ENCODE assay signal across 1 cellular context in the genomic region with DNA sequence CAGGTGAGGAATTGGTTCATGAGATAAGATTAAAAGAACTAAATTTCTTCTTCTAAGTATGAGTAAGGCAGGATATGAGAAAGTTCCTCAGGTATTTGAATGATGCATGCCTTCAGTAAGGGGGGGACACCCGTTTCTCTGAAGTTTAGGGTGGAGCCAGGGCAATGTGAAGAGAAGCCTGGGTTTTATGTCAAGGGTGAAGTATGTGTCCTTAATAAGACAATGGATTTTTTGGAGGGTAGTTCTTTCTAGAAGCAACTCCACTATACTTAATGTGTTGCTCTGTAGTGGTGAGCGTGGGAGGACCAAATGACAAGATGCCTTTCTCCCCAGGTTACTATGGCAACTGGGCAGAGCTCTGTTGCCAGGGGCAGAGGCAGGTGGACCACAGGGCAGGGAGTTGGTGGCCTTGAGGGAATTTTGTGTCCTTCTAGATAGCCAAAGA.
TF ChIP-seq lines count a peak whose summit lies in the region.

No MANE protein-coding gene starts in this region.

TF ChIP-seq in SK-N-SH, 30 proteins besides CTCF, POLR2A, EP300 and RAD21 (continued from another document):
- TF ChIP-seq, protein P1, sequence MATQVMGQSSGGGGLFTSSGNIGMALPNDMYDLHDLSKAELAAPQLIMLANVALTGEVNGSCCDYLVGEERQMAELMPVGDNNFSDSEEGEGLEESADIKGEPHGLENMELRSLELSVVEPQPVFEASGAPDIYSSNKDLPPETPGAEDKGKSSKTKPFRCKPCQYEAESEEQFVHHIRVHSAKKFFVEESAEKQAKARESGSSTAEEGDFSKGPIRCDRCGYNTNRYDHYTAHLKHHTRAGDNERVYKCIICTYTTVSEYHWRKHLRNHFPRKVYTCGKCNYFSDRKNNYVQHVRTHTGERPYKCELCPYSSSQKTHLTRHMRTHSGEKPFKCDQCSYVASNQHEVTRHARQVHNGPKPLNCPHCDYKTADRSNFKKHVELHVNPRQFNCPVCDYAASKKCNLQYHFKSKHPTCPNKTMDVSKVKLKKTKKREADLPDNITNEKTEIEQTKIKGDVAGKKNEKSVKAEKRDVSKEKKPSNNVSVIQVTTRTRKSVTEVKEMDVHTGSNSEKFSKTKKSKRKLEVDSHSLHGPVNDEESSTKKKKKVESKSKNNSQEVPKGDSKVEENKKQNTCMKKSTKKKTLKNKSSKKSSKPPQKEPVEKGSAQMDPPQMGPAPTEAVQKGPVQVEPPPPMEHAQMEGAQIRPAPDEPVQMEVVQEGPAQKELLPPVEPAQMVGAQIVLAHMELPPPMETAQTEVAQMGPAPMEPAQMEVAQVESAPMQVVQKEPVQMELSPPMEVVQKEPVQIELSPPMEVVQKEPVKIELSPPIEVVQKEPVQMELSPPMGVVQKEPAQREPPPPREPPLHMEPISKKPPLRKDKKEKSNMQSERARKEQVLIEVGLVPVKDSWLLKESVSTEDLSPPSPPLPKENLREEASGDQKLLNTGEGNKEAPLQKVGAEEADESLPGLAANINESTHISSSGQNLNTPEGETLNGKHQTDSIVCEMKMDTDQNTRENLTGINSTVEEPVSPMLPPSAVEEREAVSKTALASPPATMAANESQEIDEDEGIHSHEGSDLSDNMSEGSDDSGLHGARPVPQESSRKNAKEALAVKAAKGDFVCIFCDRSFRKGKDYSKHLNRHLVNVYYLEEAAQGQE (IDR thresholded peaks at IDR 0.05; ENCODE audit: low read depth, low read length): no peak
- TF ChIP-seq TCF12 (IDR thresholded peaks at IDR 0.05) (peak; percentile 75), SMC3 (IDR thresholded peaks at IDR 0.05; ENCODE audit: low read depth, low read length) (no peak), GATA2 (CRISPR knock-in tag; IDR thresholded peaks at IDR 0.05) (no peak), FOSL2 (IDR thresholded peaks at IDR 0.05; ENCODE audit: borderline replicate concordance, low read depth) (peak; percentile 91), GABPA (IDR thresholded peaks at IDR 0.05; ENCODE audit: low read depth) (no peak), TEAD4 (IDR thresholded peaks at IDR 0.05; ENCODE audit: borderline replicate concordance, insufficient read depth) (peak; percentile 59; the same call in 1 of the 2 replicates), ELF1 (IDR thresholded peaks at IDR 0.05) (no peak), NRF1 (IDR thresholded peaks at IDR 0.05; ENCODE audit: low read depth, low read length) (no peak), EZH2phosphoT487 (IDR thresholded peaks at IDR 0.05; ENCODE audit: borderline replicate concordance, low read depth) (no peak), FOXM1 (IDR thresholded peaks at IDR 0.05; ENCODE audit: low read depth) (peak; percentile 67; the same call in 1 of the 2 replicates), SIN3A (IDR thresholded peaks at IDR 0.05; ENCODE audit: borderline replicate concordance, low read depth, low read length) (no peak), FOXJ3 (CRISPR knock-in tag; IDR thresholded peaks at IDR 0.05) (no peak)
- TF ChIP-seq, protein P2, sequence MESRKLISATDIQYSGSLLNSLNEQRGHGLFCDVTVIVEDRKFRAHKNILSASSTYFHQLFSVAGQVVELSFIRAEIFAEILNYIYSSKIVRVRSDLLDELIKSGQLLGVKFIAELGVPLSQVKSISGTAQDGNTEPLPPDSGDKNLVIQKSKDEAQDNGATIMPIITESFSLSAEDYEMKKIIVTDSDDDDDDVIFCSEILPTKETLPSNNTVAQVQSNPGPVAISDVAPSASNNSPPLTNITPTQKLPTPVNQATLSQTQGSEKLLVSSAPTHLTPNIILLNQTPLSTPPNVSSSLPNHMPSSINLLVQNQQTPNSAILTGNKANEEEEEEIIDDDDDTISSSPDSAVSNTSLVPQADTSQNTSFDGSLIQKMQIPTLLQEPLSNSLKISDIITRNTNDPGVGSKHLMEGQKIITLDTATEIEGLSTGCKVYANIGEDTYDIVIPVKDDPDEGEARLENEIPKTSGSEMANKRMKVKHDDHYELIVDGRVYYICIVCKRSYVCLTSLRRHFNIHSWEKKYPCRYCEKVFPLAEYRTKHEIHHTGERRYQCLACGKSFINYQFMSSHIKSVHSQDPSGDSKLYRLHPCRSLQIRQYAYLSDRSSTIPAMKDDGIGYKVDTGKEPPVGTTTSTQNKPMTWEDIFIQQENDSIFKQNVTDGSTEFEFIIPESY (IDR thresholded peaks at IDR 0.05; ENCODE audit: borderline replicate concordance, low read depth): no peak
- TF ChIP-seq, protein P3, sequence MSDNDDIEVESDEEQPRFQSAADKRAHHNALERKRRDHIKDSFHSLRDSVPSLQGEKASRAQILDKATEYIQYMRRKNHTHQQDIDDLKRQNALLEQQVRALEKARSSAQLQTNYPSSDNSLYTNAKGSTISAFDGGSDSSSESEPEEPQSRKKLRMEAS (IDR thresholded peaks at IDR 0.05; ENCODE audit: low read depth): no peak
- TF ChIP-seq, protein P4, sequence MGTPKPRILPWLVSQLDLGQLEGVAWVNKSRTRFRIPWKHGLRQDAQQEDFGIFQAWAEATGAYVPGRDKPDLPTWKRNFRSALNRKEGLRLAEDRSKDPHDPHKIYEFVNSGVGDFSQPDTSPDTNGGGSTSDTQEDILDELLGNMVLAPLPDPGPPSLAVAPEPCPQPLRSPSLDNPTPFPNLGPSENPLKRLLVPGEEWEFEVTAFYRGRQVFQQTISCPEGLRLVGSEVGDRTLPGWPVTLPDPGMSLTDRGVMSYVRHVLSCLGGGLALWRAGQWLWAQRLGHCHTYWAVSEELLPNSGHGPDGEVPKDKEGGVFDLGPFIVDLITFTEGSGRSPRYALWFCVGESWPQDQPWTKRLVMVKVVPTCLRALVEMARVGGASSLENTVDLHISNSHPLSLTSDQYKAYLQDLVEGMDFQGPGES (IDR thresholded peaks at IDR 0.05; ENCODE audit: low read depth, low read length): no peak
- TF ChIP-seq, protein P5, sequence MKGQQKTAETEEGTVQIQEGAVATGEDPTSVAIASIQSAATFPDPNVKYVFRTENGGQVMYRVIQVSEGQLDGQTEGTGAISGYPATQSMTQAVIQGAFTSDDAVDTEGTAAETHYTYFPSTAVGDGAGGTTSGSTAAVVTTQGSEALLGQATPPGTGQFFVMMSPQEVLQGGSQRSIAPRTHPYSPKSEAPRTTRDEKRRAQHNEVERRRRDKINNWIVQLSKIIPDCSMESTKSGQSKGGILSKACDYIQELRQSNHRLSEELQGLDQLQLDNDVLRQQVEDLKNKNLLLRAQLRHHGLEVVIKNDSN (IDR thresholded peaks at IDR 0.05; ENCODE audit: borderline replicate concordance, low read depth): no peak
